11 cellular contexts compared by ENCODE assay signal in the genomic region with DNA sequence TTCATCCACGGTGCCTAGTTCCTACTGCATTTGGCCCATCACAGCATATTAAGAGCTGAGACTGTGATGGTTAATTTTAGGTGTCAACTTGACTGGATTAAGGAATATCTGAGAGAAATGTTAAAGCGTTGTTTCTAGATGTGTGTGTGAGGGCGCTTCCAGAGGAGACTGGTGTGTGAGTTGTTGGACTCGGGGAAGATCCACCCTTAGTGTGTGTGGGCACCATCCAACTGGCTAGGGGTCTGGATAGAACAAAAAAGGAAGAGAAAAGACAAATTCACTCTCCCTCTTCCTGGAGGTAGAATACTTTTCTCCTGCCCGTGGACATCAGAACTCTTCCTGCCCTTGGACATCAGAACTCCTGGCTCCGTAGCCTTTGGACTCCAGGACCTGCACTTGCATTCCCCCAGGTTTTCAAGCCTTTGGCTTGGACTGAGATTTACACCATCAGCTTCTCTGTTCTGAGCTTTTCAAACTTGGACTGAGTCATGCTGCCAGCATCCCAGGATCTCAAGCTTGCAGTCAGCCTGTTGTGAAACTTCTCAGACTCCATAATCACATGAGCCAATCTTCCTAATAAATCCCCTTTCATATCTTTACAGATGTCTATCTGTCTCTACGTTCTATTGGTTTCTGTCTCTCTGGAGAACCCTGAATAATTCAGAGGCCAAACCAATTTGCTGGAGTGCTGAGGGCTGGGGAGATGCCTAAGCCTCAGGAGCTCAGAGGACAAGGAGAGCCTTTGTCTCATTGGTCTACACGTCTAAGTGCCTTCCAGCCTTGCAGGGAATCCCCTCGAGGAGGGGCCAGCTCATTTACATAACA.
DNase-seq lines count a peak whose midpoint lies in the region; ATAC-seq, FAIRE-seq and TF ChIP-seq lines count a peak whose summit lies in the region.
"Had no signal": no experiment of that assay in that cellular context is flagged by ENCODE, and none has a peak within 500 bp of the region (broad histone marks: within the 10 kb centered on the region; RNA-seq: fewer than 3 reads in every experiment).

No MANE protein-coding gene starts in this region.

- no peaks in the 10 kb centered on the region for H3K79me1 ChIP-seq in trophoblast cell (ENCODE audit: low read length)

- H3K9me3 ChIP-seq in trophoblast cell (ENCODE audit: insufficient read depth, low read depth, low read length) = no peaks in the 10 kb centered on the region

- no peak for TF ChIP-seq CTCF in WTC11 (IDR thresholded peaks at IDR 0.05)
- TF ChIP-seq CTCF in foreskin keratinocyte (conservative IDR thresholded peaks at IDR 0.05) = no peak

- no CpG with 5 or more reads among the region's 9 CpGs for WGBS in trophoblast cell (ENCODE audit: extremely low coverage, insufficient coverage, insufficient read length)

- H3K27ac ChIP-seq in foreskin keratinocyte (peak overlapping the region; percentile 39), trophoblast cell (ENCODE audit: low read depth, low read length) (no peak overlapping the region)
- H3K27ac ChIP-seq: PC-9 had no signal

- peak; percentile 91 for ATAC-seq in WTC11
- ATAC-seq in foreskin keratinocyte = peak; percentile 73

- H3K79me2 ChIP-seq in trophoblast cell (ENCODE audit: control insufficient read depth, insufficient read depth, low read length, poor library complexity) = no peaks in the 10 kb centered on the region

- peaks cover 0 to 1% of the 10 kb centered on the region in 2 experiments for H3K36me3 ChIP-seq in trophoblast cell (ENCODE audit: control insufficient read depth in 1 of 2, insufficient read depth in 2 of 2, low read length in 2 of 2)

- TF ChIP-seq POLR2A in GM12892 (IDR thresholded peaks at IDR 0.05; ENCODE audit: low read depth, low read length) = no peak

- no peak overlapping the region for H4K12ac ChIP-seq in trophoblast cell (ENCODE audit: low read depth, low read length)

- no peaks in the 10 kb centered on the region for H3K9me3 Mint-ChIP-seq in WTC11
- H3K9me3 Mint-ChIP-seq in activated CD4-positive, alpha-beta memory T cell treated with anti-CD3 and anti-CD28 coated beads, Interleukin-2, amount 10 ng/mL, durations not matched to agents 7 days and 5 days = no peaks in the 10 kb centered on the region

- POLR2A ChIA-PET in WTC11 (lab: Charles Lee) = no interaction called here
- POLR2A ChIA-PET in activated CD4-positive, alpha-beta memory T cell treated with anti-CD3 and anti-CD28 coated beads, Interleukin-2, amount 10 ng/mL, durations not matched to agents 7 days and 5 days (lab: Charles Lee) = no interaction called here

- peak; percentile 52 for DNase-seq in ELF-1 (ENCODE audit: low read depth, low spot score)
- no peak for DNase-seq in WTC11 (ENCODE audit: low spot score)
- peak; percentile 77 to 90 for DNase-seq in foreskin keratinocyte
- DNase-seq in trophoblast cell = peak; percentile 81 to 95
- DNase-seq in NCI-H2171 treated with DMSO at 0.1 percent for 48 hours (lab: John Stamatoyannopoulos, UW) = no peak
- DNase-seq in activated CD4-positive, alpha-beta memory T cell treated with anti-CD3 and anti-CD28 coated beads, Interleukin-2, amount 10 ng/mL, durations not matched to agents 7 days and 5 days = no peak
- no peak for DNase-seq in RKO (ENCODE audit: low spot score)
- DNase-seq in GM12892 (ENCODE audit: insufficient read length) = no peak
- DNase-seq: activated CD4-positive, CD25-positive, alpha-beta regulatory T cell treated with anti-CD3 and anti-CD28 coated beads, Interleukin-2, amount 50 U/mL, for 72 hours; small intestine had no signal

- no peak overlapping the region for H3K18ac ChIP-seq in trophoblast cell (ENCODE audit: low read length)

- no peak for FAIRE-seq in GM12892 (lab: Jason Lieb, UNC)
- FAIRE-seq: small intestine had no signal

- H4K91ac ChIP-seq in trophoblast cell (ENCODE audit: low read depth, low read length) = no peak overlapping the region

- H3K36me3 Mint-ChIP-seq in WTC11 = no peaks in the 10 kb centered on the region; the same call in 1 of the 2 replicates
- no peaks in the 10 kb centered on the region for H3K36me3 Mint-ChIP-seq in activated CD4-positive, alpha-beta memory T cell treated with anti-CD3 and anti-CD28 coated beads, Interleukin-2, amount 10 ng/mL, durations not matched to agents 7 days and 5 days (ENCODE audit: low read depth)

- H2AK5ac ChIP-seq in trophoblast cell (ENCODE audit: low read length) = no peak overlapping the region

- H3K4me1 ChIP-seq in foreskin keratinocyte (peaks cover 16% of the 10 kb centered on the region), trophoblast cell (ENCODE audit: control insufficient read depth in 1 of 2, insufficient read depth in 2 of 2, low read length in 2 of 2) (peaks cover 7 to 8% of the 10 kb centered on the region in 2 experiments)

- H3K27me3 ChIP-seq in foreskin keratinocyte = no peaks in the 10 kb centered on the region
- H3K27me3 ChIP-seq in trophoblast cell (ENCODE audit: insufficient read depth, low read length) = no peaks in the 10 kb centered on the region

- no peak overlapping the region for H3K4me2 ChIP-seq in trophoblast cell (ENCODE audit: low read length)
- H3K4me2 ChIP-seq: PC-9 had no signal

- CTCF ChIA-PET in WTC11 (lab: Charles Lee) = no interaction called here
- CTCF ChIA-PET in activated CD4-positive, alpha-beta memory T cell treated with anti-CD3 and anti-CD28 coated beads, Interleukin-2, amount 10 ng/mL, durations not matched to agents 7 days and 5 days (lab: Charles Lee) = no interaction called here

- H3K14ac ChIP-seq in trophoblast cell (ENCODE audit: low read length) = no peak overlapping the region

- no peaks in the 10 kb centered on the region for H3K27me3 Mint-ChIP-seq in WTC11 (ENCODE audit: low read depth)
- H3K27me3 Mint-ChIP-seq in activated CD4-positive, alpha-beta memory T cell treated with anti-CD3 and anti-CD28 coated beads, Interleukin-2, amount 10 ng/mL, durations not matched to agents 7 days and 5 days = no peaks in the 10 kb centered on the region

- H3K4ac ChIP-seq in trophoblast cell (ENCODE audit: low read depth, low read length) = no peak overlapping the region

- no peak overlapping the region for H3K9ac ChIP-seq in trophoblast cell (ENCODE audit: low read length)

- no peak overlapping the region for H2BK5ac ChIP-seq in trophoblast cell (ENCODE audit: low read depth, low read length, poor library complexity)

- peaks cover 33% of the 10 kb centered on the region for H3K4me1 Mint-ChIP-seq in WTC11
- no peaks in the 10 kb centered on the region for H3K4me1 Mint-ChIP-seq in activated CD4-positive, alpha-beta memory T cell treated with anti-CD3 and anti-CD28 coated beads, Interleukin-2, amount 10 ng/mL, durations not matched to agents 7 days and 5 days

- H2BK120ac ChIP-seq in trophoblast cell (ENCODE audit: insufficient read depth, low read length, poor library complexity) = no peak overlapping the region

- H2AFZ ChIP-seq in trophoblast cell (ENCODE audit: insufficient read depth, low read length, poor library complexity) = no peak overlapping the region
- H2AFZ ChIP-seq: PC-9 had no signal

- no peak overlapping the region for H3K23ac ChIP-seq in trophoblast cell (ENCODE audit: low read length)

- H3K27ac Mint-ChIP-seq in WTC11 = no peak overlapping the region
- H3K27ac Mint-ChIP-seq in activated CD4-positive, alpha-beta memory T cell treated with anti-CD3 and anti-CD28 coated beads, Interleukin-2, amount 10 ng/mL, durations not matched to agents 7 days and 5 days = no peak overlapping the region

- H3K4me3 Mint-ChIP-seq in WTC11 = no peak overlapping the region
- no peak overlapping the region for H3K4me3 Mint-ChIP-seq in activated CD4-positive, alpha-beta memory T cell treated with anti-CD3 and anti-CD28 coated beads, Interleukin-2, amount 10 ng/mL, durations not matched to agents 7 days and 5 days

- no peak overlapping the region for H3K4me3 ChIP-seq in trophoblast cell (ENCODE audit: low read depth, low read length)
- H3K4me3 ChIP-seq: PC-9 had no signal

- no peak overlapping the region for H2BK12ac ChIP-seq in trophoblast cell (ENCODE audit: low read length)

- H4K8ac ChIP-seq in trophoblast cell (ENCODE audit: low read depth, low read length) = no peak overlapping the region

TF ChIP-seq in WTC11, 78 proteins besides CTCF, POLR2A, EP300 and RAD21 (continues in another document):
- no peak for TF ChIP-seq EMX1 (CRISPR knock-in tag; IDR thresholded peaks at IDR 0.05)
- no peak for TF ChIP-seq TCF7 (CRISPR knock-in tag; IDR thresholded peaks at IDR 0.05; ENCODE audit: low read depth)
- TF ChIP-seq ZNF232 (CRISPR knock-in tag; IDR thresholded peaks at IDR 0.05) = no peak
- TF ChIP-seq CBFB (CRISPR knock-in tag; IDR thresholded peaks at IDR 0.05; ENCODE audit: low read depth) = no peak
- no peak for TF ChIP-seq ELF4 (CRISPR knock-in tag; IDR thresholded peaks at IDR 0.05; ENCODE audit: low read depth)
- TF ChIP-seq RORB (CRISPR knock-in tag; IDR thresholded peaks at IDR 0.05) = no peak
- TF ChIP-seq TEAD1 (CRISPR knock-in tag; IDR thresholded peaks at IDR 0.05) = no peak
- TF ChIP-seq, protein P1, sequence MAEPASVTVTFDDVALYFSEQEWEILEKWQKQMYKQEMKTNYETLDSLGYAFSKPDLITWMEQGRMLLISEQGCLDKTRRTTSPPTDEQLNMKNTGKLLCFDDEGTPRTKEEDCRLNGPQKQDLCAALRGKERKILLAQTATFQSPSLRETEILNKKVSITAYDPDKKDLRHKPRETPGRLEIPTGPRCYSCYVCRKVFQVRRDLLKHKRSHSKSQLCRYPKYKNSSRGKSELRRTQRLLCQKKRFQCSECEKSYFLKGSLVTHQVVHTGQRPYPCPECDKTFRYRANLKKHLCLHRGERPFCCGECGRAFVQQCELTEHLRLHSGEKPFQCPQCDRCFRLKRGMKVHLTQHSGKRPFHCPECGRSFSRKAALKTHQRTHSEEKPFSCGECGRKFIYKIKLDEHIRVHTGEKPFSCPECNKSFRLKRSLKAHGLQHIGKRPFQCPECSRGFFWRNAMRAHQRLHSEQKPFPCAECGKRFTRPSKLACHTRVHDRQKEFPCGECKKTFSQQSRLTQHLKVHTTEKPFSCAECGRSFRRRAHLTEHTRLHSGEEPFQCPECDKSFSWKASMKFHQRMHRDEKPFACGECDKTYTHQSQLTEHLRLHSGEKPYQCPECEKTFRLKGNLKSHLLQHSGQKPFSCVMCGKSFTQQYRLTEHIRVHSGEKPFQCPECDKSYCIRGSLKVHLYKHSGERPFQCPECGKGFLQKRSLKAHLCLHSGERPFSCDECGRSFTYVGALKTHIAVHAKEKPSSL (CRISPR knock-in tag; conservative IDR thresholded peaks at IDR 0.05) = no peak
- no peak for TF ChIP-seq NR3C1 (CRISPR knock-in tag; conservative IDR thresholded peaks at IDR 0.05; ENCODE audit: low read depth)
- no peak for TF ChIP-seq SOX15 (CRISPR knock-in tag; IDR thresholded peaks at IDR 0.05)
- no peak for TF ChIP-seq SMAD4 (CRISPR knock-in tag; IDR thresholded peaks at IDR 0.05)
- no peak for TF ChIP-seq ZNF396 (CRISPR knock-in tag; IDR thresholded peaks at IDR 0.05; ENCODE audit: borderline replicate concordance)

Comparison
In these comparisons a context has a peak if more than half of its experiments do, and no peak if none do; other contexts are left out.
1. DNase-seq: peak in ELF-1 (single experiment), foreskin keratinocyte (2 of 2) and trophoblast cell (2 of 2); none in WTC11 (single experiment), NCI-H2171 treated with DMSO at 0.1 percent for 48 hours (single experiment), activated CD4-positive, alpha-beta memory T cell treated with anti-CD3 and anti-CD28 coated beads, Interleukin-2, amount 10 ng/mL, durations not matched to agents 7 days and 5 days (single experiment), RKO (single experiment) and GM12892 (single experiment).